ENCODE assay signal across 18 cellular contexts in the genomic region with DNA sequence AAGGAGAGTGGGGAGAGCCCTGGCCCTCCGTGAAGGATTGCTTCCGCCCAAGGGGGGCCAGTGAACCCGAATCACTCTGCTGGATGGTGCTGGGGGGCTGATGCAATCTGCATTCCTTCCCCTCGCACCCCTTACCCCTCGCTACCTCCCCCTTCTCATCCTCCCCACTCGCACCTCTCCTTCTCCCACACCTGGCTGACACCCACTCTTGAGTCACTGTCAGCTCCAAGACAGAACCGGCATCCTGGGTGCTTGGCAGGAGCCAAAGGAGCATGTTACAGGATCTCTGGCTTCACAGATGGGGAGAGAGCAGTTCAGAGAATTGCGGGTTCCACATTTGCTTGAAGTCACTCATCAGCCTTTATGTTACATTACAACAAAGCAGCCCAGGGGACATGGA.
DNase-seq lines count a peak whose midpoint lies in the region; ATAC-seq and TF ChIP-seq lines count a peak whose summit lies in the region.
"Had no signal": no experiment of that assay in that cellular context is flagged by ENCODE, and none has a peak within 500 bp of the region (broad histone marks: within the 10 kb centered on the region; RNA-seq: fewer than 3 reads in every experiment).

No MANE protein-coding gene starts in this region.

- no peak overlapping the region for H3K4me3 Mint-ChIP-seq in mesothelial cell of epicardium
- no peak overlapping the region for H3K4me3 Mint-ChIP-seq in stimulated activated effector memory CD8-positive, alpha-beta T cell treated with anti-CD3 and anti-CD28 coated beads, Interleukin-12 subunit alpha, Interleukin-12 subunit beta, amount 100 ng/mL, for 72 hours
- H3K4me3 Mint-ChIP-seq: CD14-positive monocyte; CD8-positive, alpha-beta T cell had no signal

- H3K27ac ChIP-seq in foreskin keratinocyte (peak overlapping the region; percentile 22), substantia nigra (ENCODE audit: low read depth, low read length, poor library complexity, severe bottlenecking) (no peak overlapping the region)
- H3K27ac ChIP-seq: 22Rv1, HL-60 had no signal

- no peak for ATAC-seq in foreskin keratinocyte
- no peak for ATAC-seq in stimulated activated effector memory CD8-positive, alpha-beta T cell treated with anti-CD3 and anti-CD28 coated beads, Interleukin-12 subunit alpha, Interleukin-12 subunit beta, amount 100 ng/mL, for 72 hours
- ATAC-seq in GM18861 (IDR thresholded peaks at IDR 0.05; ENCODE audit: unreplicated experiment), result no peak
- ATAC-seq: CD8-positive, alpha-beta T cell had no signal

- H3K9me3 Mint-ChIP-seq in mesothelial cell of epicardium, result no peaks in the 10 kb centered on the region
- no peaks in the 10 kb centered on the region for H3K9me3 Mint-ChIP-seq in stimulated activated effector memory CD8-positive, alpha-beta T cell treated with anti-CD3 and anti-CD28 coated beads, Interleukin-12 subunit alpha, Interleukin-12 subunit beta, amount 100 ng/mL, for 72 hours
- H3K9me3 Mint-ChIP-seq: CD8-positive, alpha-beta T cell had no signal

- DNase-seq in activated CD8-positive, alpha-beta memory T cell treated with anti-CD3 and anti-CD28 coated beads for 24 hours, result peak; percentile 51
- no peak for DNase-seq in activated CD8-positive, alpha-beta memory T cell treated with anti-CD3 and anti-CD28 coated beads, Interleukin-2, amount 50 U/mL, for 48 hours
- DNase-seq in foreskin keratinocyte (no peak), mesothelial cell of epicardium (ENCODE audit: low spot score in 2 of 2, unreplicated experiment in 2 of 2) (no peak), substantia nigra (lab: John Stamatoyannopoulos, UW) (no peak), middle frontal gyrus (ENCODE audit: extremely low spot score, low spot score) (no peak)
- no peak for DNase-seq in stimulated activated effector memory CD8-positive, alpha-beta T cell treated with anti-CD3 and anti-CD28 coated beads, Interleukin-12 subunit alpha, Interleukin-12 subunit beta, amount 100 ng/mL, for 72 hours (ENCODE audit: low spot score in 2 of 2)
- DNase-seq: CD8-positive, alpha-beta T cell; COR-L47; DMS153; DMS79 treated with DMSO at 0.1 percent for 48 hours; EL; GOT3; HCEC 1CT had no signal

- H3K27ac Mint-ChIP-seq in mesothelial cell of epicardium, result peak overlapping the region; percentile 81
- peak overlapping the region; percentile 15 for H3K27ac Mint-ChIP-seq in stimulated activated effector memory CD8-positive, alpha-beta T cell treated with anti-CD3 and anti-CD28 coated beads, Interleukin-12 subunit alpha, Interleukin-12 subunit beta, amount 100 ng/mL, for 72 hours
- H3K27ac Mint-ChIP-seq: CD8-positive, alpha-beta T cell had no signal

- no peaks in the 10 kb centered on the region for H3K27me3 ChIP-seq in foreskin keratinocyte

- peaks cover 75% of the 10 kb centered on the region for H3K4me1 Mint-ChIP-seq in mesothelial cell of epicardium
- peaks cover 36% of the 10 kb centered on the region for H3K4me1 Mint-ChIP-seq in stimulated activated effector memory CD8-positive, alpha-beta T cell treated with anti-CD3 and anti-CD28 coated beads, Interleukin-12 subunit alpha, Interleukin-12 subunit beta, amount 100 ng/mL, for 72 hours

- peaks cover 2% of the 10 kb centered on the region for H3K36me3 Mint-ChIP-seq in mesothelial cell of epicardium
- peaks cover 7% of the 10 kb centered on the region for H3K36me3 Mint-ChIP-seq in stimulated activated effector memory CD8-positive, alpha-beta T cell treated with anti-CD3 and anti-CD28 coated beads, Interleukin-12 subunit alpha, Interleukin-12 subunit beta, amount 100 ng/mL, for 72 hours
- H3K36me3 Mint-ChIP-seq: CD14-positive monocyte; CD8-positive, alpha-beta T cell had no signal

- peaks cover 32% of the 10 kb centered on the region for H3K4me1 ChIP-seq in foreskin keratinocyte

- TF ChIP-seq CTCF in foreskin keratinocyte (conservative IDR thresholded peaks at IDR 0.05), result no peak
- TF ChIP-seq CTCF in mesothelial cell of epicardium (IDR thresholded peaks at IDR 0.05; ENCODE audit: unreplicated experiment), result no peak

- H3K27me3 Mint-ChIP-seq in mesothelial cell of epicardium (ENCODE audit: low read depth), result no peaks in the 10 kb centered on the region
